14 cellular contexts compared by ENCODE assay signal in genomic region chr14:75298187-75298985, GRCh38. TPM values are rescaled to one million over a fixed set of nuclear protein-coding genes. Genes with fewer than 3 reads are reported as not detected.
A peak's percentile ranks its signal among the peaks of the same experiment; 100 is the strongest.
DNase-seq lines count a peak whose midpoint lies in the region; ATAC-seq and TF ChIP-seq lines count a peak whose summit lies in the region.
"Had no signal": no experiment of that assay in that cellular context is flagged by ENCODE, and none has a peak within 500 bp of the region (broad histone marks: within the 10 kb centered on the region; RNA-seq: fewer than 3 reads in every experiment).

No MANE protein-coding gene starts in this region.

- H3K9me3 ChIP-seq in adrenal gland (replicated peaks in 1 of 3): no peaks in the 10 kb centered on the region
- H3K9me3 ChIP-seq in right cardiac atrium (ENCODE audit: control insufficient read depth, low read length): no peaks in the 10 kb centered on the region
- H3K9me3 ChIP-seq in sigmoid colon: no peaks in the 10 kb centered on the region
- H3K9me3 ChIP-seq: HAP-1 had no signal

- H3K9me2 ChIP-seq in GM23338 (ENCODE audit: insufficient read depth): no peaks in the 10 kb centered on the region

- TF ChIP-seq POLR2A in adrenal gland (IDR thresholded peaks at IDR 0.05) (no peak), sigmoid colon (IDR thresholded peaks at IDR 0.05) (no peak)

- peaks cover 13% of the 10 kb centered on the region for H3K4me1 Mint-ChIP-seq in GM23338

- H3K79me2 ChIP-seq in GM23338 (replicated peaks; ENCODE audit: insufficient read depth): no peaks in the 10 kb centered on the region

- H3K9me3 Mint-ChIP-seq in GM23338: no peaks in the 10 kb centered on the region; the same call in 2 of the 3 replicates
- H3K9me3 Mint-ChIP-seq: activated T-helper 17 cell treated with anti-CD3 and anti-CD28 coated beads, Interleukin-2, amount 50 U/mL, for 72 hours had no signal

- no peak for TF ChIP-seq EP300 in sigmoid colon (IDR thresholded peaks at IDR 0.05)

- H3K36me3 ChIP-seq in GM23338 (ENCODE audit: insufficient read depth) (no peaks in the 10 kb centered on the region), adrenal gland (replicated peaks in 1 of 2) (no peaks in the 10 kb centered on the region), sigmoid colon (no peaks in the 10 kb centered on the region)
- H3K36me3 ChIP-seq: HAP-1, WERI-Rb-1 had no signal

- no peak for ATAC-seq in GM23338
- ATAC-seq in right cardiac atrium: peak in 1 of 2 donors; percentile 5
- no peak for ATAC-seq in GM18909 (IDR thresholded peaks at IDR 0.05; ENCODE audit: poor library complexity, unreplicated experiment)
- ATAC-seq: activated T-helper 17 cell treated with anti-CD3 and anti-CD28 coated beads, Interleukin-2, amount 50 U/mL, for 72 hours had no signal

- no peak overlapping the region for H3K4me3 Mint-ChIP-seq in GM23338
- H3K4me3 Mint-ChIP-seq: activated T-helper 17 cell treated with anti-CD3 and anti-CD28 coated beads, Interleukin-2, amount 50 U/mL, for 72 hours had no signal

- TF ChIP-seq CTCF in GM23338 (conservative IDR thresholded peaks at IDR 0.05; ENCODE audit: low read depth in 2 of 2) (no peak), adrenal gland (IDR thresholded peaks at IDR 0.05) (no peak), sigmoid colon (IDR thresholded peaks at IDR 0.05) (no peak)

- no peaks in the 10 kb centered on the region for H4K20me1 ChIP-seq in GM23338 (replicated peaks; ENCODE audit: insufficient read depth)

- H3K27me3 ChIP-seq in GM23338 (ENCODE audit: insufficient read depth): no peaks in the 10 kb centered on the region
- H3K27me3 ChIP-seq in adrenal gland: no peaks in the 10 kb centered on the region
- H3K27me3 ChIP-seq in right cardiac atrium (ENCODE audit: control insufficient read depth, insufficient read depth): no peaks in the 10 kb centered on the region
- no peaks in the 10 kb centered on the region for H3K27me3 ChIP-seq in sigmoid colon

- no peak overlapping the region for H3K27ac ChIP-seq in GM23338 (ENCODE audit: low read depth)
- peak overlapping the region; percentile 28 to 92 (median 60) for H3K27ac ChIP-seq in adrenal gland
- H3K27ac ChIP-seq in right cardiac atrium (ENCODE audit: low read length): peak overlapping the region; percentile 65
- H3K27ac ChIP-seq in sigmoid colon: peak overlapping the region; percentile 40 to 91 (median 61)
- H3K27ac ChIP-seq: WERI-Rb-1 had no signal

- DNase-seq in GM23338 (ENCODE audit: low spot score): no peak
- peak in 5 of 7 donors; percentile 61 to 77 (median 65) for DNase-seq in adrenal gland
- DNase-seq in right cardiac atrium: peak; percentile 77 to 90 (median 84)
- peak; percentile 88 for DNase-seq in sigmoid colon
- DNase-seq in effector CD8-positive, alpha-beta T cell (lab: John Stamatoyannopoulos, UW): no peak
- no peak for DNase-seq in medulla oblongata (ENCODE audit: extremely low spot score)
- DNase-seq in middle frontal gyrus (ENCODE audit: extremely low spot score, low spot score): no peak
- DNase-seq: GDM1; NCI-H1048; stimulated activated CD4-positive, alpha-beta T cell treated with anti-CD3 and anti-CD28 coated beads, Interleukin-4, amount 100 ng/mL, for 24 hours; WERI-Rb-1 had no signal

- no peaks in the 10 kb centered on the region for H3K36me3 Mint-ChIP-seq in GM23338 (ENCODE audit: low read depth)

- 64 to 74% (median 67%) methylated on average over 6 to 10 of the region's 10 CpGs for WGBS in adrenal gland, 4 donors
- WGBS in right cardiac atrium: 58% methylated on average over 10 of the region's 10 CpGs
- WGBS in sigmoid colon, 2 donors: 50 to 72% methylated on average over 10 of the region's 10 CpGs

- intact Hi-C loops in adrenal gland (cut with DNase I): no loop called here
- intact Hi-C loops in right cardiac atrium (cut with DNase I): loop anchor here (2.0 to 10.0 kb wide), 5 partner anchors 41 to 166 kb away; no protein-coding TSS in a partner anchor
- intact Hi-C loops in sigmoid colon (cut with DNase I): no loop called here

- H2AFZ ChIP-seq in GM23338: 0 out of 2 replicates have a peak overlapping the region, but pooled peaks have one; percentile 18

- H3K27me3 Mint-ChIP-seq in GM23338 (ENCODE audit: insufficient read depth, low read depth, poor library complexity): peaks cover 19% of the 10 kb centered on the region
- H3K27me3 Mint-ChIP-seq: activated T-helper 17 cell treated with anti-CD3 and anti-CD28 coated beads, Interleukin-2, amount 50 U/mL, for 72 hours had no signal

- no peak overlapping the region for H3K4me2 ChIP-seq in GM23338

- peaks cover 5% of the 10 kb centered on the region; the same call in 1 of the 2 replicates for H3F3A ChIP-seq in GM23338 (replicated peaks; ENCODE audit: low read depth)

- H3K27ac Mint-ChIP-seq in GM23338: no peak overlapping the region
- H3K27ac Mint-ChIP-seq: activated T-helper 17 cell treated with anti-CD3 and anti-CD28 coated beads, Interleukin-2, amount 50 U/mL, for 72 hours had no signal

- no peak overlapping the region for H3K4me3 ChIP-seq in GM23338
- no peak overlapping the region for H3K4me3 ChIP-seq in adrenal gland
- no peak overlapping the region for H3K4me3 ChIP-seq in right cardiac atrium (ENCODE audit: low read length)
- H3K4me3 ChIP-seq in sigmoid colon: no peak overlapping the region
- H3K4me3 ChIP-seq: HAP-1 had no signal

- H3K4me1 ChIP-seq in GM23338 (ENCODE audit: insufficient read depth): peaks cover 13% of the 10 kb centered on the region
- H3K4me1 ChIP-seq in adrenal gland (replicated peaks in 1 of 2): peaks cover 14 to 34% of the 10 kb centered on the region in 2 donors
- H3K4me1 ChIP-seq in right cardiac atrium (ENCODE audit: control insufficient read depth, insufficient read depth, low read length): peaks cover 4% of the 10 kb centered on the region
- H3K4me1 ChIP-seq in sigmoid colon: peaks cover 0 to 29% (median 22%) of the 10 kb centered on the region in 4 donors

TF ChIP-seq in GM23338, 12 proteins besides CTCF, POLR2A, EP300 and RAD21 (continues in another document):
- TF ChIP-seq POLR2AphosphoS5 (IDR thresholded peaks at IDR 0.05; ENCODE audit: low read depth) (no peak), STAT1 (IDR thresholded peaks at IDR 0.05; ENCODE audit: unreplicated experiment) (no peak), ZNF114 (CRISPR knock-in tag; IDR thresholded peaks at IDR 0.05) (no peak), NANOG (IDR thresholded peaks at IDR 0.05; ENCODE audit: borderline replicate concordance) (no peak), EZH2phosphoT487 (IDR thresholded peaks at IDR 0.05; ENCODE audit: unreplicated experiment) (no peak), JUNB (IDR thresholded peaks at IDR 0.05; ENCODE audit: unreplicated experiment) (no peak), EZH2 (IDR thresholded peaks at IDR 0.05; ENCODE audit: low read depth, unreplicated experiment) (no peak), ZNF331 (CRISPR knock-in tag; IDR thresholded peaks at IDR 0.05; ENCODE audit: low read depth) (no peak), CREB1 (CRISPR knock-in tag; IDR thresholded peaks at IDR 0.05; ENCODE audit: low read depth) (no peak), REST (IDR thresholded peaks at IDR 0.05; ENCODE audit: unreplicated experiment) (no peak)
- TF ChIP-seq, protein P1, sequence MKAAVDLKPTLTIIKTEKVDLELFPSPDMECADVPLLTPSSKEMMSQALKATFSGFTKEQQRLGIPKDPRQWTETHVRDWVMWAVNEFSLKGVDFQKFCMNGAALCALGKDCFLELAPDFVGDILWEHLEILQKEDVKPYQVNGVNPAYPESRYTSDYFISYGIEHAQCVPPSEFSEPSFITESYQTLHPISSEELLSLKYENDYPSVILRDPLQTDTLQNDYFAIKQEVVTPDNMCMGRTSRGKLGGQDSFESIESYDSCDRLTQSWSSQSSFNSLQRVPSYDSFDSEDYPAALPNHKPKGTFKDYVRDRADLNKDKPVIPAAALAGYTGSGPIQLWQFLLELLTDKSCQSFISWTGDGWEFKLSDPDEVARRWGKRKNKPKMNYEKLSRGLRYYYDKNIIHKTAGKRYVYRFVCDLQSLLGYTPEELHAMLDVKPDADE (IDR thresholded peaks at IDR 0.05): no peak

RNA-seq across cellular contexts. Expression of gene FOS, which starts 19.8 kb away (rescaled TPM):
- total RNA-seq in GM23338 (2014; rRNA removed; shearing (Covaris generic)): 39.7 and 47.3 TPM in 2 replicates
- 48.6 and 54.8 TPM in 2 replicates for polyA plus RNA-seq in GM23338 (2016; fragmentation: Nextera tagmentation; extraction: Ambion mirVana)
- 100 to 1,000 TPM in 5 of 8 donors, 10 to 100 TPM in 3; 47.9 to 393 (median 152) TPM for total RNA-seq in adrenal gland
- 100 to 1,000 TPM in 2 of 3 donors, 10 to 100 TPM in 1; 63.2 to 129 (median 107) TPM for polyA plus RNA-seq in adrenal gland
- 100 to 1,000 TPM in 1 of 4 donors, 10 to 100 TPM in 3; 15.7 to 244 (median 46.3) TPM for total RNA-seq in right cardiac atrium
- polyA plus RNA-seq in right cardiac atrium: 144 TPM
- total RNA-seq in sigmoid colon: 1,000 to 10,000 TPM in 1 of 4 donors, 100 to 1,000 TPM in 3; 172 to 1,048 (median 650) TPM
- 100 to 1,000 TPM; 108 to 374 (median 306) TPM for polyA plus RNA-seq in sigmoid colon

Comparison
In these comparisons a context has a peak if more than half of its experiments do, and no peak if none do; other contexts are left out.
1. DNase-seq: peak in adrenal gland (5 of 7), right cardiac atrium (3 of 3) and sigmoid colon (single experiment); none in GM23338 (single experiment), effector CD8-positive, alpha-beta T cell (single experiment), medulla oblongata (single experiment) and middle frontal gyrus (single experiment).
2. intact Hi-C loops: an anchor here in right cardiac atrium (2.0 to 10.0 kb wide); none called in adrenal gland and sigmoid colon.